Comparison of ENCODE assay signal across 24 cellular contexts in genomic region chr1:112677501-112677900, GRCh38. TPM values are rescaled to one million over a fixed set of nuclear protein-coding genes. Genes with fewer than 3 reads are reported as not detected.
"Had no signal": no experiment of that assay in that cellular context is flagged by ENCODE, and none has a peak within 500 bp of the region (broad histone marks: within the 10 kb centered on the region; RNA-seq: fewer than 3 reads in every experiment).

No MANE protein-coding gene starts in this region.

- H3K27ac Mint-ChIP-seq: activated CD4-positive, alpha-beta T cell treated with anti-CD3 and anti-CD28 coated beads, Interleukin-2, amount 10 ng/mL, durations not matched to agents 24 days and 14 days; activated CD8-positive, alpha-beta memory T cell treated with anti-CD3 and anti-CD28 coated beads, Interleukin-2, amount 10 ng/mL, durations not matched to agents 7 days and 5 days; activated naive CD8-positive, alpha-beta T cell treated with anti-CD3 and anti-CD28 coated beads, Interleukin-2, amount 10 ng/mL, durations not matched to agents 7 days and 5 days; activated T-helper 2 cell treated with anti-CD3 and anti-CD28 coated beads, Interferon-gamma antibody, Interleukin-2, Interleukin-4, amounts not matched to agents 10 μg/mL and 5 μg/mL and 100 μg/mL, durations not matched to agents 14 hours and 24 hours and 36 hours; T-helper 1 cell treated with Interleukin-12 subunit alpha and Interleukin-12 subunit beta and Interleukin-4 antibody, amounts not matched to agents 30 μg/mL and 1 μg/mL, for 36 hours had no signal

- FAIRE-seq: RCC 7860 had no signal

- H3K9me3 Mint-ChIP-seq: activated CD4-positive, alpha-beta T cell treated with anti-CD3 and anti-CD28 coated beads, Interleukin-2, amount 10 ng/mL, durations not matched to agents 24 days and 14 days; activated naive CD8-positive, alpha-beta T cell treated with anti-CD3 and anti-CD28 coated beads, Interleukin-2, amount 10 ng/mL, durations not matched to agents 7 days and 5 days; activated T-cell treated with anti-CD3 and anti-CD28 coated beads, Interleukin-2, amount 50 U/mL, for 4 hours; activated T-helper 2 cell treated with anti-CD3 and anti-CD28 coated beads, Interferon-gamma antibody, Interleukin-2, Interleukin-4, amounts not matched to agents 10 μg/mL and 5 μg/mL and 100 μg/mL, durations not matched to agents 14 hours and 24 hours and 36 hours; central memory CD8-positive, alpha-beta T cell; T-helper 1 cell treated with Interleukin-12 subunit alpha and Interleukin-12 subunit beta and Interleukin-4 antibody, amounts not matched to agents 30 μg/mL and 1 μg/mL, for 36 hours had no signal

- H3K9me3 ChIP-seq: ascending aorta, SJSA1 had no signal

- ATAC-seq: activated CD4-positive, CD25-positive, alpha-beta regulatory T cell treated with anti-CD3 and anti-CD28 coated beads, Interleukin-2, amount 50 U/mL, for 24 hours; activated CD8-positive, alpha-beta memory T cell treated with anti-CD3 and anti-CD28 coated beads, Interleukin-2, amount 10 ng/mL, durations not matched to agents 7 days and 5 days; activated T-cell treated with anti-CD3 and anti-CD28 coated beads, Interleukin-2, amount 50 U/mL, for 4 hours; PC-3; SK-N-SH treated with all-trans-retinoic acid at 6 μM for 48 hours had no signal

- H3K27me3 Mint-ChIP-seq: activated CD4-positive, alpha-beta T cell treated with anti-CD3 and anti-CD28 coated beads, Interleukin-2, amount 10 ng/mL, durations not matched to agents 24 days and 14 days; activated CD8-positive, alpha-beta memory T cell treated with anti-CD3 and anti-CD28 coated beads, Interleukin-2, amount 10 ng/mL, durations not matched to agents 7 days and 5 days; activated naive CD8-positive, alpha-beta T cell treated with anti-CD3 and anti-CD28 coated beads, Interleukin-2, amount 10 ng/mL, durations not matched to agents 7 days and 5 days; central memory CD8-positive, alpha-beta T cell had no signal

- DNase-seq: activated CD4-positive, alpha-beta T cell treated with anti-CD3 and anti-CD28 coated beads, Interleukin-2, amount 10 ng/mL, durations not matched to agents 24 days and 14 days; activated CD4-positive, alpha-beta T cell treated with anti-CD3 and anti-CD28 coated beads, Interleukin-2, amount 50 U/mL, for 48 hours; activated CD8-positive, alpha-beta memory T cell treated with anti-CD3 and anti-CD28 coated beads, Interleukin-2, amount 10 ng/mL, durations not matched to agents 7 days and 5 days; activated naive CD4-positive, alpha-beta T cell treated with anti-CD3 and anti-CD28 coated beads, Interleukin-2, amount 50 U/mL, for 16 hours; activated naive CD8-positive, alpha-beta T cell treated with anti-CD3 and anti-CD28 coated beads, Interleukin-2, amount 10 ng/mL, durations not matched to agents 7 days and 5 days; activated T-cell treated with anti-CD3 and anti-CD28 coated beads, Interleukin-2, amount 50 U/mL, for 4 hours; Karpas-422; NCI-H1105 treated with DMSO at 0.1 percent for 48 hours; NCI-H1436 treated with DMSO at 0.1 percent for 48 hours; NCI-H187; NCI-H2081; NCI-H446; NCI-H524; PC-3; SHP77; SW 1271 had no signal

- H3K4me3 ChIP-seq: ascending aorta, SJSA1 had no signal

- H3K36me3 ChIP-seq: ascending aorta had no signal

- H3K4me3 Mint-ChIP-seq: activated CD4-positive, alpha-beta T cell treated with anti-CD3 and anti-CD28 coated beads, Interleukin-2, amount 10 ng/mL, durations not matched to agents 24 days and 14 days; activated CD8-positive, alpha-beta memory T cell treated with anti-CD3 and anti-CD28 coated beads, Interleukin-2, amount 10 ng/mL, durations not matched to agents 7 days and 5 days; activated naive CD8-positive, alpha-beta T cell treated with anti-CD3 and anti-CD28 coated beads, Interleukin-2, amount 10 ng/mL, durations not matched to agents 7 days and 5 days; central memory CD8-positive, alpha-beta T cell; T-helper 1 cell treated with Interleukin-12 subunit alpha and Interleukin-12 subunit beta and Interleukin-4 antibody, amounts not matched to agents 30 μg/mL and 1 μg/mL, for 36 hours had no signal

- H3K27ac ChIP-seq: ascending aorta, SJSA1 had no signal

- H3K27me3 ChIP-seq: ascending aorta, SJSA1 had no signal

RNA-seq across cellular contexts. Expression of gene PPM1J, which starts 37.6 kb away (rescaled TPM):
- total RNA-seq: SJSA1 had no signal
